Comparison of ENCODE assay signal across 1 cellular context in genomic region chr1:160665330-160666078, GRCh38.
A peak's percentile ranks its signal among the peaks of the same experiment; 100 is the strongest.
TF ChIP-seq lines count a peak whose summit lies in the region.

No MANE protein-coding gene starts in this region.

TF ChIP-seq in K562, 482 proteins besides CTCF, POLR2A, EP300 and RAD21 (continued from another document):
- peak; percentile 60 for TF ChIP-seq ZBTB40 (IDR thresholded peaks at IDR 0.05)
- TF ChIP-seq ZBTB40 (CRISPR knock-in tag; IDR thresholded peaks at IDR 0.05): no peak
- TF ChIP-seq CEBPB (tag; IDR thresholded peaks at IDR 0.05): peak; percentile 89
- TF ChIP-seq SMARCE1 (IDR thresholded peaks at IDR 0.05): peak; percentile 90
- TF ChIP-seq THRAP3 (IDR thresholded peaks at IDR 0.05; ENCODE audit: borderline replicate concordance): no peak
- TF ChIP-seq MEF2A (IDR thresholded peaks at IDR 0.05; ENCODE audit: control insufficient read depth, low read depth, low read length): no peak
- TF ChIP-seq CSDE1 (IDR thresholded peaks at IDR 0.05): no peak
- no peak for TF ChIP-seq LARP7 (IDR thresholded peaks at IDR 0.05)
- peak; percentile 22; the same call in 1 of the 2 replicates for TF ChIP-seq ZBTB17 (CRISPR knock-in tag; IDR thresholded peaks at IDR 0.05)
- TF ChIP-seq ZNF121 (CRISPR knock-in tag; conservative IDR thresholded peaks at IDR 0.05): no peak
- no peak for TF ChIP-seq ZBED1 (IDR thresholded peaks at IDR 0.05)
- peak; percentile 43; the same call in 1 of the 2 replicates for TF ChIP-seq ZEB2 (IDR thresholded peaks at IDR 0.05)
- TF ChIP-seq TBP (optimal IDR thresholded peaks at IDR 0.05; ENCODE audit: low read depth, low read length): peak; percentile 67
- peak; percentile 89 for TF ChIP-seq HDAC2 (IDR thresholded peaks at IDR 0.05)
- TF ChIP-seq MXD1 (CRISPR knock-in tag; IDR thresholded peaks at IDR 0.05; ENCODE audit: borderline replicate concordance, poor library complexity, severe bottlenecking): no peak
- peak; percentile 41; the same call in 1 of the 2 replicates for TF ChIP-seq GATAD2B (IDR thresholded peaks at IDR 0.05; ENCODE audit: borderline replicate concordance)
- TF ChIP-seq BHLHE40 (IDR thresholded peaks at IDR 0.05; ENCODE audit: low read length): 0 out of 2 replicates have a peak, but pooled peaks have one; percentile 4
- no peak for TF ChIP-seq STAT6 (CRISPR knock-in tag; IDR thresholded peaks at IDR 0.05)
- TF ChIP-seq ARHGAP35 (IDR thresholded peaks at IDR 0.05; ENCODE audit: partially characterized antibody): no peak
TF ChIP-seq in K562: peak in this region for 106.
